2 cellular contexts compared by ENCODE assay signal in genomic region chr1:41332161-41332560, GRCh38. TPM values are rescaled to one million over a fixed set of nuclear protein-coding genes. Genes with fewer than 3 reads are reported as not detected.
"Had no signal": no experiment of that assay in that cellular context is flagged by ENCODE, and none has a peak within 500 bp of the region (broad histone marks: within the 10 kb centered on the region; RNA-seq: fewer than 3 reads in every experiment).

No MANE protein-coding gene starts in this region.

RNA-seq across cellular contexts. Expression of gene FOXO6, which starts 29.1 kb away (rescaled TPM):
- total RNA-seq: natural killer cell treated with Interleukin-12 subunit alpha and Interleukin-12 subunit beta and Interleukin-15 and Interleukin-18, amount 100 ng/mL, for 72 hours; subcutaneous adipose tissue had no signal
